1 cellular context compared by ENCODE assay signal in the genomic region with DNA sequence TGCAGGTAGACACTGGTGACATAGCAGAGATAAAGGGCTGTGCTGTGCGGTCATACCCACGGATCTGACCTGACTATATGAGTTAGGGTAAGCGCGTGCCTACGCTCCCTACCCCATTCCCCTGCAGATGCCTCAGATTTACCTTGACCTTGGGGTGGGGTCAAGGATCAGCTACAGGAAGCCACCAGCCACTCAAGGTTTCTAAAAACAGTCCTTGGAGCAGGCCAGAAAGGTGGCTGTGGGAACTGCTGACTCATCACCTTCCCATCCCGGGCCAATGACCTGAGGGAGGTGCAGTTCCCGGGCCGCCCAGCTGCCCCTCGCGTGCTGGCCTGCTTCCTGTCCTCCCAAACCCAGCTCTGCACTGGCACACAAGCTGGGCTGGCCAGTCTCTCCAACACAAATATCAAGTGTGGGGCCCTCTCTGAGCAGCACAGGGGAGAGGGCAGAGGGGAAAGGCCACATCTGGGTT.
TF ChIP-seq lines count a peak whose summit lies in the region.

No MANE protein-coding gene starts in this region.

TF ChIP-seq in SK-N-SH, 30 proteins besides CTCF, POLR2A, EP300 and RAD21:
- TF ChIP-seq RCOR1 (IDR thresholded peaks at IDR 0.05; ENCODE audit: low read length) (no peak), MEF2A (IDR thresholded peaks at IDR 0.05; ENCODE audit: borderline replicate concordance, low read depth) (no peak), RFX5 (IDR thresholded peaks at IDR 0.05; ENCODE audit: low read length) (no peak), SMC3 (IDR thresholded peaks at IDR 0.05; ENCODE audit: low read depth, low read length) (no peak), GABPA (IDR thresholded peaks at IDR 0.05; ENCODE audit: low read depth) (no peak), JUND (IDR thresholded peaks at IDR 0.05) (no peak), EZH2phosphoT487 (IDR thresholded peaks at IDR 0.05; ENCODE audit: borderline replicate concordance, low read depth) (no peak)
- TF ChIP-seq, protein P1, sequence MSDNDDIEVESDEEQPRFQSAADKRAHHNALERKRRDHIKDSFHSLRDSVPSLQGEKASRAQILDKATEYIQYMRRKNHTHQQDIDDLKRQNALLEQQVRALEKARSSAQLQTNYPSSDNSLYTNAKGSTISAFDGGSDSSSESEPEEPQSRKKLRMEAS (IDR thresholded peaks at IDR 0.05; ENCODE audit: low read depth), result no peak
- TF ChIP-seq, protein P2, sequence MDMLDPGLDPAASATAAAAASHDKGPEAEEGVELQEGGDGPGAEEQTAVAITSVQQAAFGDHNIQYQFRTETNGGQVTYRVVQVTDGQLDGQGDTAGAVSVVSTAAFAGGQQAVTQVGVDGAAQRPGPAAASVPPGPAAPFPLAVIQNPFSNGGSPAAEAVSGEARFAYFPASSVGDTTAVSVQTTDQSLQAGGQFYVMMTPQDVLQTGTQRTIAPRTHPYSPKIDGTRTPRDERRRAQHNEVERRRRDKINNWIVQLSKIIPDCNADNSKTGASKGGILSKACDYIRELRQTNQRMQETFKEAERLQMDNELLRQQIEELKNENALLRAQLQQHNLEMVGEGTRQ (IDR thresholded peaks at IDR 0.05; ENCODE audit: borderline replicate concordance, low read depth, low read length), result no peak
- TF ChIP-seq, protein P3, sequence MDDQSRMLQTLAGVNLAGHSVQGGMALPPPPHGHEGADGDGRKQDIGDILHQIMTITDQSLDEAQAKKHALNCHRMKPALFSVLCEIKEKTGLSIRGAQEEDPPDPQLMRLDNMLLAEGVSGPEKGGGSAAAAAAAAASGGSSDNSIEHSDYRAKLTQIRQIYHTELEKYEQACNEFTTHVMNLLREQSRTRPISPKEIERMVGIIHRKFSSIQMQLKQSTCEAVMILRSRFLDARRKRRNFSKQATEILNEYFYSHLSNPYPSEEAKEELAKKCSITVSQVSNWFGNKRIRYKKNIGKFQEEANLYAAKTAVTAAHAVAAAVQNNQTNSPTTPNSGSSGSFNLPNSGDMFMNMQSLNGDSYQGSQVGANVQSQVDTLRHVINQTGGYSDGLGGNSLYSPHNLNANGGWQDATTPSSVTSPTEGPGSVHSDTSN (IDR thresholded peaks at IDR 0.05), result no peak
